9 cellular contexts compared by ENCODE assay signal in genomic region chr5:172849636-172850453, GRCh38. TPM values are rescaled to one million over a fixed set of nuclear protein-coding genes. Genes with fewer than 3 reads are reported as not detected.
DNase-seq lines count a peak whose midpoint lies in the region; ATAC-seq and TF ChIP-seq lines count a peak whose summit lies in the region.
"Had no signal": no experiment of that assay in that cellular context is flagged by ENCODE, and none has a peak within 500 bp of the region (broad histone marks: within the 10 kb centered on the region; RNA-seq: fewer than 3 reads in every experiment).

No MANE protein-coding gene starts in this region.

- H3K79me2 ChIP-seq in OCI-LY1 (ENCODE audit: insufficient read depth, low read length) = peaks cover 8% of the 10 kb centered on the region; the same call in 1 of the 2 replicates

- H4K20me1 ChIP-seq in OCI-LY1 (ENCODE audit: insufficient read depth, low read length) = no peaks in the 10 kb centered on the region

- peak overlapping the region; percentile 32; the same call in 1 of the 2 replicates for H3K4me2 ChIP-seq in OCI-LY1 (ENCODE audit: low read length)

- no peaks in the 10 kb centered on the region for H3F3A ChIP-seq in OCI-LY1 (ENCODE audit: insufficient read depth, low read length)

- TF ChIP-seq CTCF in OCI-LY1 (IDR thresholded peaks at IDR 0.05; ENCODE audit: low read length) = no peak

- peak overlapping the region; percentile 17 for H3K4me3 ChIP-seq in OCI-LY1 (ENCODE audit: low read depth, low read length, poor library complexity, severe bottlenecking)
- H3K4me3 ChIP-seq: lung had no signal

- no peaks in the 10 kb centered on the region for H3K9me2 ChIP-seq in OCI-LY1 (ENCODE audit: low read depth, low read length)

- H3K27me3 ChIP-seq in OCI-LY1 (ENCODE audit: insufficient read depth, low read length) = no peaks in the 10 kb centered on the region

- ATAC-seq in GM21529 (IDR thresholded peaks at IDR 0.05; ENCODE audit: unreplicated experiment) = peak; percentile 57
- peak; percentile 6 for ATAC-seq in left lobe of liver

- no peak overlapping the region for H2AFZ ChIP-seq in OCI-LY1 (ENCODE audit: low read length)

- H3K9me3 ChIP-seq in OCI-LY1 (ENCODE audit: low read length) = no peaks in the 10 kb centered on the region

- H3K36me3 ChIP-seq in OCI-LY1 (ENCODE audit: insufficient read depth, low read length) = no peaks in the 10 kb centered on the region; the same call in 1 of the 2 replicates

- H3K27ac ChIP-seq in OCI-LY1 (ENCODE audit: low read depth, low read length, poor library complexity, severe bottlenecking) = peak overlapping the region; percentile 80

- H3K9ac ChIP-seq in OCI-LY1 (ENCODE audit: low read length) = peak overlapping the region; percentile 9; the same call in 1 of the 2 replicates

- H3K4me1 ChIP-seq in OCI-LY1 (ENCODE audit: insufficient read depth, low read length, severe bottlenecking) = peaks cover 43% of the 10 kb centered on the region

- peak; percentile 85 for DNase-seq in Caki2 (ENCODE audit: low read depth)
- DNase-seq in left lobe of liver (ENCODE audit: low spot score) = peak; percentile 66
- DNase-seq in activated effector memory CD4-positive, alpha-beta T cell treated with anti-CD3 and anti-CD28 coated beads, Interleukin-2, amount 50 U/mL, for 16 hours = no peak
- no peak for DNase-seq in COLO668 (lab: John Stamatoyannopoulos, UW; ENCODE audit: unreplicated experiment)
- DNase-seq in activated CD4-positive, CD25-positive, alpha-beta regulatory T cell treated with anti-CD3 and anti-CD28 coated beads, Interleukin-2, amount 50 U/mL, for 72 hours = no peak
- no peak for DNase-seq in NCI-H82 treated with DMSO at 0.1 percent for 48 hours (lab: John Stamatoyannopoulos, UW; ENCODE audit: unreplicated experiment)

- in situ Hi-C loops in Caki2 (cut with HindIII; ENCODE audit: low pct_unique_long_range_greater_than_20kb, low sequenced_read_pairs) = no loop called here

RNA-seq across cellular contexts. Expression of gene ERGIC1, which starts 15.8 kb away (rescaled TPM):
- 76.3 and 84.8 TPM in 2 replicates for total RNA-seq in Caki2 (2014; rRNA removed; shearing (Covaris generic); ENCODE audit: low replicate concordance)
- 158 TPM for total RNA-seq in left lobe of liver

Comparison
In these comparisons a context has a peak if more than half of its experiments do, and no peak if none do; other contexts are left out.
1. DNase-seq: peak in Caki2 (single experiment) and left lobe of liver (single experiment); none in activated effector memory CD4-positive, alpha-beta T cell treated with anti-CD3 and anti-CD28 coated beads, Interleukin-2, amount 50 U/mL, for 16 hours (single experiment), COLO668 (single experiment), activated CD4-positive, CD25-positive, alpha-beta regulatory T cell treated with anti-CD3 and anti-CD28 coated beads, Interleukin-2, amount 50 U/mL, for 72 hours (single experiment) and NCI-H82 treated with DMSO at 0.1 percent for 48 hours (single experiment).